ENCODE assay signal across 1 cellular context in the genomic region with DNA sequence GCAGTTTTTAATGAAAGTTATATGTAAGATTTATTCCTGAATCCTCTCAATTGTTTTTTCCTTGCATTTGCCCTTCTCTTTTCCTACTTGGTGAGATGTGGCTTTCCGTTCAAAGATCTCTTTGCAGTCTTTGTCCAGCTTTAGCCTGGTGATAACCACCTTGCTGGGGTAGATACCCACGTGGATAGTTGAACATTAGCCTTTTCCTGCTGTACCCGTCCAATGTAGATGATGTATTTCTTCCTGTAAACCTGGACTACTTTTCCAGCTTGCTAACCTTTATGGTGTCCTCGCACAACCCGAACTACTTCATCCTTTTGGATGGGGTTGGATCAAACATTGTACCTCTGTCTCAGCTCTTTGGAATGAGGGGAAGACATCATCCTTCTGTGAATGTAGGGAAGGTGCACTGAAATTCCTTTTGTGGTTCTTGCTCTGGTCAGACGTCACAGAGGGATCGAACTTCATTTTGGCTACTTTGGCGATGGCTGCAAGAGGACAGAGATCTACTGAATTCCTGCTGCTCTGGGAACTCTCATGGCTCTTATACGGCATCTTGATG.
TF ChIP-seq lines count a peak whose summit lies in the region.

No MANE protein-coding gene starts in this region.

TF ChIP-seq in IMR-90, 13 proteins besides CTCF, POLR2A, EP300 and RAD21 (continued from another document):
- TF ChIP-seq MAFK (IDR thresholded peaks at IDR 0.05; ENCODE audit: low read depth, low read length) (no peak), USF2 (IDR thresholded peaks at IDR 0.05; ENCODE audit: low read depth, low read length) (no peak), CEBPB (IDR thresholded peaks at IDR 0.05; ENCODE audit: low read depth, low read length) (no peak)
